Comparison of ENCODE assay signal across 18 cellular contexts in genomic region chr2:30865218-30865617, GRCh38. TPM values are rescaled to one million over a fixed set of nuclear protein-coding genes. Genes with fewer than 3 reads are reported as not detected.
A peak's percentile ranks its signal among the peaks of the same experiment; 100 is the strongest.
DNase-seq lines count a peak whose midpoint lies in the region; TF ChIP-seq lines count a peak whose summit lies in the region.
"Had no signal": no experiment of that assay in that cellular context is flagged by ENCODE, and none has a peak within 500 bp of the region (broad histone marks: within the 10 kb centered on the region; RNA-seq: fewer than 3 reads in every experiment).

No MANE protein-coding gene starts in this region.

- in situ Hi-C loops in transverse colon (cut with MboI; ENCODE audit: low pct_ligation_motif_present in 1 of 4, low pct_unique_long_range_greater_than_20kb in 1 of 4, low sequenced_read_pairs in 3 of 4) (loop anchor here in 1 of 4 donors (10.0 kb wide), 1 partner anchor 140 kb away; no protein-coding TSS in a partner anchor), ACHN (cut with HindIII; ENCODE audit: low pct_ligation_motif_present, low pct_unique_long_range_greater_than_20kb, low sequenced_read_pairs) (no loop called here)

- 50 to 62% methylated on average over 1 to 2 of the region's 2 CpGs for WGBS in transverse colon (ENCODE audit: low coverage in 1 of 2), 2 donors
- 49 to 55% methylated on average over 2 of the region's 2 CpGs for WGBS in lower leg skin, 2 donors

- no peaks in the 10 kb centered on the region for H3K9me3 ChIP-seq in transverse colon

- TF ChIP-seq POLR2A in transverse colon (IDR thresholded peaks at IDR 0.05) (no peak), lower leg skin (IDR thresholded peaks at IDR 0.05) (no peak)

- H3K4me1 ChIP-seq in transverse colon = no peaks in the 10 kb centered on the region

- no peak for TF ChIP-seq EP300 in transverse colon (IDR thresholded peaks at IDR 0.05; ENCODE audit: low read depth)

- TF ChIP-seq CTCF in transverse colon (IDR thresholded peaks at IDR 0.05) = no peak
- TF ChIP-seq CTCF in lower leg skin (IDR thresholded peaks at IDR 0.05) = no peak

- H3K4me3 ChIP-seq in transverse colon (no peak overlapping the region), lower leg skin (ENCODE audit: low read depth, poor library complexity, severe bottlenecking) (no peak overlapping the region)
- H3K4me3 ChIP-seq: K562 had no signal

- H3K27ac ChIP-seq in angular gyrus (ENCODE audit: low read depth, low read length) (peak overlapping the region; percentile 1), transverse colon (no peak overlapping the region)
- H3K27ac ChIP-seq: 22Rv1, C4-2B had no signal

- H3K27me3 ChIP-seq in transverse colon = no peaks in the 10 kb centered on the region

- intact Hi-C loops in transverse colon (cut with DNase I; ENCODE audit: low total_unique reads) (no loop called here), lower leg skin (cut with DNase I; ENCODE audit: low total_unique reads) (no loop called here)

- DNase-seq in NCI-H1417 (lab: John Stamatoyannopoulos, UW) (peak in 2 of 3 experiments; percentile 31 to 48), NCI-H1417 treated with DMSO at 0.1 percent for 48 hours (lab: John Stamatoyannopoulos, UW) (no peak), occipital lobe (lab: John Stamatoyannopoulos, UW) (peak; percentile 35), transverse colon (no peak), ACHN (no peak), lower leg skin (ENCODE audit: low spot score in 2 of 2) (no peak), NCI-H1105 treated with DMSO at 0.1 percent for 48 hours (lab: John Stamatoyannopoulos, UW) (no peak)
- DNase-seq: AML-193; CD4-positive, alpha-beta memory T cell; DMS79 treated with DMSO at 0.1 percent for 48 hours; GDM1; HCEC 1CT; HFFc6 had no signal

- H3K36me3 ChIP-seq in transverse colon = no peaks in the 10 kb centered on the region

RNA-seq across cellular contexts. Expression of gene CAPN13, which starts 58.0 kb away (rescaled TPM):
- total RNA-seq in occipital lobe (0.16 TPM), transverse colon (10 to 100 TPM; 24.3 to 83.3 (median 52.3) TPM), lower leg skin (under 1 TPM in 3 of 4 donors, not detected in 1; 0.10 to 0.45 (median 0.11) TPM)
- total RNA-seq: A673; CD4-positive, alpha-beta memory T cell; HFFc6; K562 had no signal

Comparison
In these comparisons a context has a peak if more than half of its experiments do, and no peak if none do; other contexts are left out.
1. DNase-seq: peak in NCI-H1417 (2 of 3) and occipital lobe (single experiment); none in NCI-H1417 treated with DMSO at 0.1 percent for 48 hours (single experiment), transverse colon (single experiment), ACHN (single experiment), lower leg skin (0 of 2) and NCI-H1105 treated with DMSO at 0.1 percent for 48 hours (single experiment).
2. RNA of gene CAPN13, which starts 58.0 kb away (total RNA-seq): 24.3 to 83.3 TPM in transverse colon; 0.16 TPM in occipital lobe (single experiment) and 0.10 to 0.45 TPM in lower leg skin; every median in the first group is over 10 times any median in the second.